ENCODE assay signal across 27 cellular contexts in the genomic region with DNA sequence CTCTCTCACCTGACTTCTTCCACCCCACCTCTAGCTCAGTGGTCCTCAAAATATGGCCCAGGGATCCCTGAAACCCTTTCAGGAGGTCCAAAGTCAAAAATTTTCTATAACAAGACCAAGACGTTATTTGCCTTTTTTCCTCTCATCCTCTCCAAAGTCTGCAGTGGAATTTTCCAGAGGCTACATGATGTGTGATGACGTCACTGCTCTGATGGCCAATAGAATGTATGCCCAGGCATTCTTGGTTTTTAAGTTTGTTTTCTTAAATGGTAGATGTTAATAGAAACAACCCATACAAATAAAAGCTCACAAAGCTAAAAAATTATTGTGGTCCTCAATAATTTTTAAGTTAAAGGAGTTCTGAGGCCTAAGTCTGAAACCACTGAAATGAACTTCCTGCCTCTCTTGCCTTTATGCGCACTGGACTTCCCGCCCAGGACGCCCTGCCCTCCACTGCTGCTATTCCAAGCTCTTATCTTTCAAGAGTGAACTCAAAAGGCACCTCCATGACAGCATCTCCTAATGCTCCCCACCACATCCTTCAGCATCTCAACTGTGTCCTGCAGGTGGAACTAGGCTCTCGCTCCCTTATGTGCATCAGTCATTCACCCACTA. TPM values are rescaled to one million over a fixed set of nuclear protein-coding genes. Genes with fewer than 3 reads are reported as not detected.
"Had no signal": no experiment of that assay in that cellular context is flagged by ENCODE, and none has a peak within 500 bp of the region (broad histone marks: within the 10 kb centered on the region; RNA-seq: fewer than 3 reads in every experiment).

No MANE protein-coding gene starts in this region.

- H3K4me2 ChIP-seq: neural progenitor cell had no signal

- H3K27me3 ChIP-seq: neural progenitor cell, tibial artery had no signal

- H3K9ac ChIP-seq: neural progenitor cell had no signal

- H3K9me3 ChIP-seq: tibial artery had no signal

- H3K36me3 ChIP-seq: neural progenitor cell, tibial artery had no signal

- H3K4me3 ChIP-seq: coronary artery, lung, neural progenitor cell, tibial artery had no signal

- H2AFZ ChIP-seq: neural progenitor cell had no signal

- H3K27ac ChIP-seq: coronary artery, neural progenitor cell, tibial artery had no signal

- DNase-seq: activated CD4-positive, alpha-beta memory T cell treated with anti-CD3 and anti-CD28 coated beads, Interleukin-2, amount 10 ng/mL, durations not matched to agents 7 days and 5 days; activated CD4-positive, alpha-beta T cell treated with anti-CD3 and anti-CD28 coated beads for 48 hours; activated CD4-positive, CD25-positive, alpha-beta regulatory T cell; activated effector memory CD4-positive, alpha-beta T cell treated with Interleukin-2 at 50 U/mL for 16 hours; activated naive CD4-positive, alpha-beta T cell treated with anti-CD3 and anti-CD28 coated beads for 36 hours; activated T-cell treated with anti-CD3 and anti-CD28 coated beads, Interleukin-2, amount 50 U/mL, for 72 hours; amygdala; cerebellar nuclear complex; foreskin fibroblast; kidney; naive thymus-derived CD4-positive, alpha-beta T cell; retina; stimulated activated CD4-positive, alpha-beta T cell treated with anti-CD3 and anti-CD28 coated beads, Interleukin-4, amount 100 ng/mL, for 24 hours; T1000; tibial artery had no signal

- H3K4me1 ChIP-seq: tibial artery had no signal

- ATAC-seq: activated T-cell treated with anti-CD3 and anti-CD28 coated beads, Interleukin-2, amount 50 U/mL, for 72 hours; naive thymus-derived CD4-positive, alpha-beta T cell had no signal

- FAIRE-seq: bronchial epithelial cell, endometrium, kidney had no signal

RNA-seq across cellular contexts. Expression of a gene that starts 28.0 kb away (rescaled TPM):
- total RNA-seq: activated CD4-positive, alpha-beta memory T cell treated with anti-CD3 and anti-CD28 coated beads, Interleukin-2, amount 10 ng/mL, durations not matched to agents 7 days and 5 days; activated naive CD4-positive, alpha-beta T cell treated with anti-CD3 and anti-CD28 coated beads for 36 hours; activated T-cell treated with anti-CD3 and anti-CD28 coated beads, Interleukin-2, amount 50 U/mL, for 72 hours; bronchial epithelial cell; epithelial cell of proximal tubule; fibroblast of lung; glomerular endothelial cell; kidney; naive thymus-derived CD4-positive, alpha-beta T cell; omental fat pad; progenitor cell of endocrine pancreas; T-helper 1 cell treated with Interleukin-12 subunit alpha and Interleukin-12 subunit beta and Interleukin-4 antibody, amounts not matched to agents 30 ng/mL and 1 ng/mL, for 36 hours; urinary bladder had no signal
- polyA plus RNA-seq: fibroblast of lung; naive thymus-derived CD4-positive, alpha-beta T cell; urinary bladder had no signal
